ENCODE assay signal across 8 cellular contexts in genomic region chrX:110847334-110847733, GRCh38. TPM values are rescaled to one million over a fixed set of nuclear protein-coding genes. Genes with fewer than 3 reads are reported as not detected.
A peak's percentile ranks its signal among the peaks of the same experiment; 100 is the strongest.
DNase-seq lines count a peak whose midpoint lies in the region; TF ChIP-seq lines count a peak whose summit lies in the region.

No MANE protein-coding gene starts in this region.

- in situ Hi-C loops in G401 (cut with HindIII; ENCODE audit: low sequenced_read_pairs), result no loop called here

- H3K4me3 ChIP-seq in NT2/D1 (ENCODE audit: insufficient read length, low read depth) (no peak overlapping the region), colonic mucosa (no peak overlapping the region)

- no peaks in the 10 kb centered on the region for H3K4me1 ChIP-seq in NT2/D1 (ENCODE audit: insufficient read depth, insufficient read length)
- H3K4me1 ChIP-seq in colonic mucosa, result no peaks in the 10 kb centered on the region

- H3K27me3 ChIP-seq in NT2/D1 (ENCODE audit: insufficient read depth, insufficient read length) (no peaks in the 10 kb centered on the region), colonic mucosa (peaks cover 6% of the 10 kb centered on the region)

- DNase-seq in G401 (ENCODE audit: low spot score), result peak; percentile 63
- peak; percentile 12 for DNase-seq in GM20000 (ENCODE audit: low spot score)
- peak; percentile 93 for DNase-seq in HT-29 (ENCODE audit: low spot score)
- peak; percentile 63 for DNase-seq in NT2/D1 (ENCODE audit: low read depth, low spot score)
- peak; percentile 24 for DNase-seq in colonic mucosa
- DNase-seq in lung microvascular endothelial cell (ENCODE audit: low read depth in 2 of 2), result peak; percentile 54 to 73
- no peak for DNase-seq in cortex of kidney (lab: John Stamatoyannopoulos, UW)
- DNase-seq in stimulated activated CD4-positive, alpha-beta T cell treated with anti-CD3 and anti-CD28 coated beads, Interleukin-2, amount 100 ng/mL, for 24 hours, result no peak

- no peak overlapping the region for H3K9ac ChIP-seq in NT2/D1 (ENCODE audit: insufficient read length, low read depth)
- H3K9ac ChIP-seq in colonic mucosa (ENCODE audit: low read depth in 2 of 2, low read length in 2 of 2), result no peak overlapping the region

- peak; percentile 23 for TF ChIP-seq CTCF in GM20000 (IDR thresholded peaks at IDR 0.05; ENCODE audit: extremely low read depth, missing control alignments)
- TF ChIP-seq CTCF in colonic mucosa (IDR thresholded peaks at IDR 0.05), result peak; percentile 59

- H3K9me3 ChIP-seq in NT2/D1 (ENCODE audit: insufficient read depth, low read length) (no peaks in the 10 kb centered on the region), colonic mucosa (no peaks in the 10 kb centered on the region)

- no peak overlapping the region for H3K27ac ChIP-seq in colonic mucosa

- H3K36me3 ChIP-seq in NT2/D1 (ENCODE audit: insufficient read depth, insufficient read length, low read length) (no peaks in the 10 kb centered on the region), colonic mucosa (no peaks in the 10 kb centered on the region)

- intact Hi-C loops in colonic mucosa (cut with DNase I), result loop anchor here (5.0 kb wide), 1 partner anchor 395 kb away; no protein-coding TSS in a partner anchor

RNA-seq across cellular contexts. Expression of gene CHRDL1, which starts 51.7 kb away (rescaled TPM):
- total RNA-seq in G401 (2014; rRNA removed; shearing (Covaris generic)), result not detected in 2 replicates
- total RNA-seq in HT-29 (2014; rRNA removed; shearing (Covaris generic)), result not detected in 2 replicates
- total RNA-seq in colonic mucosa (10 to 100 TPM in 1 of 2 donors, 1 to 10 TPM in 1; 2.2 to 18.3 TPM), lung microvascular endothelial cell (not detected in 2 replicates)

Comparison
In these comparisons a context has a peak if more than half of its experiments do, and no peak if none do; other contexts are left out.
1. DNase-seq: peak in G401 (single experiment), GM20000 (single experiment), HT-29 (single experiment), NT2/D1 (single experiment), colonic mucosa (single experiment) and lung microvascular endothelial cell (2 of 2); none in cortex of kidney (single experiment) and stimulated activated CD4-positive, alpha-beta T cell treated with anti-CD3 and anti-CD28 coated beads, Interleukin-2, amount 100 ng/mL, for 24 hours (0 of 2).